In the genomic region with DNA sequence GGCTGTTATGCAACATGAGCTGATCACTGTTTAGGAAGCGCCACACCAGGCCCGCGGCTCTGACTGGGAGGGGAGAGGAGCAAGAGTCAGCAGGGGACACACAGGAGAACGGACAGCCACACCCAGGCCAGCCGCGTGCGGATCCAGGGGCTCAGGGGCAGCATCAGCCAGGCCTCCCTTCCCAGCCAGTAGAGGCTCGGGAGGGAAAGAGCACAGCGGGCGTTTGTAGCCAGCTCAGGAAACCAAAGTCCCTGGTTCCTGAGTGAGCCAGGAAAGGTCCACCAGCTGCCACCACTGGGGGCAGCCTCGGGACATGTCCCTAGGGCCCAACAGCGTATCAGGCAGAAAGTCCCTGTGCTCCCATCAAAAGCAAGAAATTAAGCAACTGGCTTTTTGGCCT, we compare ENCODE assay signal across 8 cellular contexts.
A peak's percentile ranks its signal among the peaks of the same experiment; 100 is the strongest.
DNase-seq lines count a peak whose midpoint lies in the region; ATAC-seq and TF ChIP-seq lines count a peak whose summit lies in the region.

No MANE protein-coding gene starts in this region.

- H3K36me3 ChIP-seq in DND-41 (ENCODE audit: insufficient read depth, low read length) = peaks cover 86% of the 10 kb centered on the region

- peaks cover 23% of the 10 kb centered on the region for H3K4me1 ChIP-seq in DND-41 (ENCODE audit: insufficient read depth, low read length)

- DNase-seq in DND-41 (peak; percentile 4), LHCN-M2 (ENCODE audit: low read depth) (peak; percentile 20), ecto neural progenitor cell (ENCODE audit: low spot score) (peak; percentile 78), mesothelial cell of epicardium (ENCODE audit: low spot score in 2 of 2, unreplicated experiment in 2 of 2) (no peak), NCI-H1436 (lab: John Stamatoyannopoulos, UW) (no peak)

- peaks cover 29% of the 10 kb centered on the region for H3K36me3 Mint-ChIP-seq in mesothelial cell of epicardium

- H3K4me3 ChIP-seq in DND-41 (ENCODE audit: low read depth in 1 of 2, low read length in 2 of 2) = no peak overlapping the region

- H3K27ac Mint-ChIP-seq in mesothelial cell of epicardium = no peak overlapping the region

- H3K9ac ChIP-seq in DND-41 (ENCODE audit: low read depth, low read length) = no peak overlapping the region

- no peaks in the 10 kb centered on the region for H3K9me3 ChIP-seq in DND-41 (ENCODE audit: insufficient read depth, low read length, severe bottlenecking)

- no peaks in the 10 kb centered on the region for H3K79me2 ChIP-seq in DND-41 (ENCODE audit: insufficient read depth, low read length)

- H3K27me3 ChIP-seq in DND-41 (ENCODE audit: insufficient read depth, low read length, poor library complexity) = no peaks in the 10 kb centered on the region

- TF ChIP-seq CTCF in DND-41 (IDR thresholded peaks at IDR 0.05; ENCODE audit: borderline replicate concordance, extremely low read depth, low read length, poor library complexity, severe bottlenecking) (peak; percentile 53), mesothelial cell of epicardium (IDR thresholded peaks at IDR 0.05; ENCODE audit: unreplicated experiment) (peak; percentile 14)

- H3K4me2 ChIP-seq in DND-41 (ENCODE audit: insufficient read depth, low read length) = no peak overlapping the region

- ATAC-seq in DND-41 (ENCODE audit: insufficient read depth, low read depth) (no peak), HG02678 (IDR thresholded peaks at IDR 0.05; ENCODE audit: unreplicated experiment) (no peak), GM18870 (IDR thresholded peaks at IDR 0.05; ENCODE audit: unreplicated experiment) (no peak), GM21528 (IDR thresholded peaks at IDR 0.05; ENCODE audit: low FRiP score, unreplicated experiment) (no peak)

- peaks cover 4% of the 10 kb centered on the region for H3K4me1 Mint-ChIP-seq in mesothelial cell of epicardium

- H3K27ac ChIP-seq in DND-41 (ENCODE audit: low read length) = no peak overlapping the region

- H3K4me3 Mint-ChIP-seq in mesothelial cell of epicardium = no peak overlapping the region

- no peak overlapping the region for H2AFZ ChIP-seq in DND-41 (ENCODE audit: low read depth, low read length)

- no peaks in the 10 kb centered on the region for H3K9me3 Mint-ChIP-seq in mesothelial cell of epicardium

- no peaks in the 10 kb centered on the region for H3K27me3 Mint-ChIP-seq in mesothelial cell of epicardium (ENCODE audit: low read depth)

- H4K20me1 ChIP-seq in DND-41 (ENCODE audit: insufficient read depth, low read length) = peaks cover 4% of the 10 kb centered on the region

Comparison
In these comparisons a context has a peak if more than half of its experiments do, and no peak if none do; other contexts are left out.
1. DNase-seq: peak in DND-41 (single experiment), LHCN-M2 (single experiment) and ecto neural progenitor cell (single experiment); none in mesothelial cell of epicardium (0 of 2) and NCI-H1436 (single experiment).